In the genomic region with DNA sequence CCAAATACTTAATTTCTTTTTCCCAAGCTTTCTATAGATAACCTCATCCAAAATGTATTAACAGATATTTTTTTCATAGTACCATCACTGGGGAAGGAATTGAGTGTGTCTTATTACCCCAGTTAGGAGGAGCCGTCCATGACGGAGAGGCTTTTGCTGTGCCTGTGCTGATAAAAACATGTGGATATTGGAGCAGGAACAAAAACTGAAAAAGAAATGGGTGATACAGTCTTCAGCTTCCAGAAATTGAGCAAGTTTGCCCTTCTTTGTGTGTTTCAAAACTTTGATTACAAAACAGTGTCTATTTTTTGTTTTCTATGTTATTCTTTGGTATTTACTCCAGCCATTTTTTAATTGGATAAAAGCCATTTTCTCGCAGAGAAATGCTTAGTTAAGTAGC, we compare ENCODE assay signal across 17 cellular contexts.
DNase-seq lines count a peak whose midpoint lies in the region; ATAC-seq and TF ChIP-seq lines count a peak whose summit lies in the region.
"Had no signal": no experiment of that assay in that cellular context is flagged by ENCODE, and none has a peak within 500 bp of the region (broad histone marks: within the 10 kb centered on the region; RNA-seq: fewer than 3 reads in every experiment).

No MANE protein-coding gene starts in this region.

- no peak overlapping the region for H3K4me3 ChIP-seq in heart left ventricle
- H3K4me3 ChIP-seq in hepatocyte, result no peak overlapping the region
- no peak overlapping the region for H3K4me3 ChIP-seq in adrenal gland
- H3K4me3 ChIP-seq: Peyer's patch had no signal

- DNase-seq in left cardiac atrium (no peak), heart left ventricle (no peak), hepatocyte (ENCODE audit: low spot score) (no peak), sciatic nerve (ENCODE audit: low spot score) (no peak), adrenal gland (no peak)
- DNase-seq: CD4-positive, alpha-beta T cell; DMS153; GDM1; NCI-H1105 treated with DMSO at 0.1 percent for 48 hours; NCI-H1694; NCI-H2107; NCI-H510A; NCI-H748 treated with DMSO at 0.1 percent for 48 hours; NK-92 treated with Interleukin-12 subunit alpha and Interleukin-12 subunit beta, amount 100 ng/mL, for 24 hours; Peyer's patch had no signal

- H3K36me3 ChIP-seq in heart left ventricle, result no peaks in the 10 kb centered on the region
- no peaks in the 10 kb centered on the region for H3K36me3 ChIP-seq in hepatocyte (replicated peaks; ENCODE audit: insufficient read depth, low read depth)
- no peaks in the 10 kb centered on the region for H3K36me3 ChIP-seq in adrenal gland (replicated peaks in 1 of 2)
- H3K36me3 ChIP-seq: Peyer's patch had no signal

- peak; percentile 53 to 55 for ATAC-seq in left cardiac atrium
- no peak for ATAC-seq in heart left ventricle
- peak; percentile 71 for ATAC-seq in sciatic nerve
- ATAC-seq in GM21737 (IDR thresholded peaks at IDR 0.05; ENCODE audit: unreplicated experiment), result no peak
- ATAC-seq in GM19452 (IDR thresholded peaks at IDR 0.05; ENCODE audit: unreplicated experiment), result no peak

- H2AFZ ChIP-seq in hepatocyte, result peak overlapping the region; percentile 19

- TF ChIP-seq CTCF in heart left ventricle (IDR thresholded peaks at IDR 0.05), result no peak
- no peak for TF ChIP-seq CTCF in hepatocyte (IDR thresholded peaks at IDR 0.05; ENCODE audit: poor library complexity)
- TF ChIP-seq CTCF in adrenal gland (IDR thresholded peaks at IDR 0.05), result no peak

- intact Hi-C loops in left cardiac atrium (cut with DNase I) (no loop called here), heart left ventricle (cut with DNase I) (no loop called here), sciatic nerve (cut with DNase I) (no loop called here), adrenal gland (cut with DNase I) (no loop called here)

- H3K27ac ChIP-seq in heart left ventricle (no peak overlapping the region), hepatocyte (no peak overlapping the region), adrenal gland (no peak overlapping the region)
- H3K27ac ChIP-seq: Peyer's patch had no signal

- TF ChIP-seq POLR2A in heart left ventricle (IDR thresholded peaks at IDR 0.05), result no peak
- TF ChIP-seq POLR2A in adrenal gland (IDR thresholded peaks at IDR 0.05), result no peak

- peaks cover 0 to 8% (median 0%) of the 10 kb centered on the region in 12 donors for H3K4me1 ChIP-seq in heart left ventricle
- no peaks in the 10 kb centered on the region for H3K4me1 ChIP-seq in hepatocyte (ENCODE audit: insufficient read depth)
- no peaks in the 10 kb centered on the region for H3K4me1 ChIP-seq in adrenal gland (replicated peaks in 1 of 2)
- H3K4me1 ChIP-seq: Peyer's patch had no signal

- H3K9me3 ChIP-seq in heart left ventricle (no peaks in the 10 kb centered on the region), hepatocyte (ENCODE audit: low read depth) (no peaks in the 10 kb centered on the region), adrenal gland (replicated peaks in 1 of 3) (no peaks in the 10 kb centered on the region)
- H3K9me3 ChIP-seq: Peyer's patch had no signal

- no peak overlapping the region for H3K4me2 ChIP-seq in hepatocyte

- no peaks in the 10 kb centered on the region for H3K9me2 ChIP-seq in hepatocyte (replicated peaks; ENCODE audit: insufficient read depth)

- no peaks in the 10 kb centered on the region for H4K20me1 ChIP-seq in hepatocyte (ENCODE audit: insufficient read depth, poor library complexity, severe bottlenecking)

- WGBS in heart left ventricle, 4 donors, result 53 to 67% (median 63%) methylated on average over 3 of the region's 3 CpGs
- 74% methylated on average over 3 of the region's 3 CpGs for WGBS in hepatocyte (ENCODE audit: low lambda C conversion rate, missing lambda C conversion rate)
- 45 to 61% (median 54%) methylated on average over 3 of the region's 3 CpGs for WGBS in adrenal gland, 4 donors

- no peaks in the 10 kb centered on the region for H3K79me2 ChIP-seq in hepatocyte

- H3K27me3 ChIP-seq in heart left ventricle (no peaks in the 10 kb centered on the region), hepatocyte (no peaks in the 10 kb centered on the region), adrenal gland (no peaks in the 10 kb centered on the region)
- H3K27me3 ChIP-seq: Peyer's patch had no signal

Comparison
In these comparisons a context has a peak if more than half of its experiments do, and no peak if none do; other contexts are left out.
1. ATAC-seq: peak in left cardiac atrium (2 of 2) and sciatic nerve (single experiment); none in heart left ventricle (0 of 4), GM21737 (single experiment) and GM19452 (single experiment).